ENCODE assay signal across 18 cellular contexts in genomic region chr17:8563981-8564602, GRCh38.
DNase-seq lines count a peak whose midpoint lies in the region; ATAC-seq, FAIRE-seq and TF ChIP-seq lines count a peak whose summit lies in the region.
"Had no signal": no experiment of that assay in that cellular context is flagged by ENCODE, and none has a peak within 500 bp of the region (broad histone marks: within the 10 kb centered on the region; RNA-seq: fewer than 3 reads in every experiment).

No MANE protein-coding gene starts in this region.

- H3K4me3 ChIP-seq in adipocyte (ENCODE audit: low read length) (no peak overlapping the region), fibroblast of mammary gland (ENCODE audit: control insufficient read depth, low read depth, low read length) (no peak overlapping the region), smooth muscle cell (no peak overlapping the region), heart left ventricle (no peak overlapping the region)

- peak overlapping the region; percentile 34 for H3K4me2 ChIP-seq in smooth muscle cell

- H3K36me3 ChIP-seq in adipocyte (ENCODE audit: control insufficient read depth, insufficient read depth, low read length, severe bottlenecking) = peaks cover 3% of the 10 kb centered on the region
- H3K36me3 ChIP-seq in smooth muscle cell (ENCODE audit: low read depth) = peaks cover 4% of the 10 kb centered on the region
- peaks cover 0 to 79% (median 12%) of the 10 kb centered on the region in 9 donors for H3K36me3 ChIP-seq in heart left ventricle
- H3K36me3 ChIP-seq: neutrophil had no signal

- TF ChIP-seq CTCF in D721Med (IDR thresholded peaks at IDR 0.05; ENCODE audit: insufficient read depth, missing control alignments) (no peak), fibroblast of mammary gland (conservative IDR thresholded peaks at IDR 0.05; ENCODE audit: control insufficient read depth, insufficient read depth, low read depth, low read length) (no peak), smooth muscle cell (IDR thresholded peaks at IDR 0.05; ENCODE audit: borderline replicate concordance, insufficient read depth, poor library complexity, severe bottlenecking) (no peak), heart left ventricle (IDR thresholded peaks at IDR 0.05) (no peak)

- no peak for TF ChIP-seq POLR2A in heart left ventricle (IDR thresholded peaks at IDR 0.05)

- H3F3A ChIP-seq in smooth muscle cell (ENCODE audit: low read depth) = peaks cover 3% of the 10 kb centered on the region

- FAIRE-seq in D721Med (lab: Jason Lieb, UNC) = peak; percentile 38
- FAIRE-seq: H1 had no signal

- H3K9ac ChIP-seq in adipocyte (ENCODE audit: low read length) (no peak overlapping the region), smooth muscle cell (ENCODE audit: low read depth) (no peak overlapping the region)

- peaks cover 13% of the 10 kb centered on the region for H4K20me1 ChIP-seq in smooth muscle cell (ENCODE audit: low read depth)

- ATAC-seq in GM19455 (IDR thresholded peaks at IDR 0.05; ENCODE audit: unreplicated experiment) = no peak
- no peak for ATAC-seq in heart left ventricle
- ATAC-seq: activated naive CD8-positive, alpha-beta T cell treated with anti-CD3 and anti-CD28 coated beads, Interleukin-2, amount 50 U/mL, for 24 hours; effector memory CD8-positive, alpha-beta T cell; left lobe of liver had no signal

- H2AFZ ChIP-seq in smooth muscle cell (ENCODE audit: low read depth) = no peak overlapping the region

- H3K27ac ChIP-seq in smooth muscle cell (ENCODE audit: low read depth) (peak overlapping the region; percentile 34), heart left ventricle (no peak overlapping the region)
- H3K27ac ChIP-seq: neutrophil had no signal

- H3K9me3 ChIP-seq in adipocyte (ENCODE audit: control insufficient read depth, low read length) (no peaks in the 10 kb centered on the region), smooth muscle cell (replicated peaks; ENCODE audit: low read depth) (no peaks in the 10 kb centered on the region), heart left ventricle (no peaks in the 10 kb centered on the region)
- H3K9me3 ChIP-seq: neutrophil had no signal

- DNase-seq in D721Med (ENCODE audit: insufficient read length, low spot score) (no peak), adipocyte (ENCODE audit: low read depth) (peak; percentile 86), fibroblast of mammary gland (ENCODE audit: low read depth) (peak; percentile 62), smooth muscle cell (lab: John Stamatoyannopoulos, UW; ENCODE audit: unreplicated experiment) (no peak), NCI-H524 treated with DMSO at 0.1 percent for 48 hours (lab: John Stamatoyannopoulos, UW) (no peak), heart left ventricle (no peak), GM19240 (ENCODE audit: insufficient read length, low spot score) (no peak)
- DNase-seq: activated naive CD8-positive, alpha-beta T cell treated with anti-CD3 and anti-CD28 coated beads, Interleukin-2, amount 50 U/mL, for 24 hours; AML-193; DND-41; effector memory CD8-positive, alpha-beta T cell; NCI-H2081; stimulated activated CD4-positive, alpha-beta T cell treated with anti-CD3 and anti-CD28 coated beads, Interleukin-12 subunit alpha, Interleukin-12 subunit beta, amount 100 ng/mL, for 4 hours; substantia nigra had no signal

- H3K4me1 ChIP-seq in adipocyte (ENCODE audit: control insufficient read depth, insufficient read depth, low read length) (no peaks in the 10 kb centered on the region), smooth muscle cell (ENCODE audit: low read depth) (peaks cover 19% of the 10 kb centered on the region), heart left ventricle (no peaks in the 10 kb centered on the region)

- peaks cover 6% of the 10 kb centered on the region for H3K79me2 ChIP-seq in smooth muscle cell (ENCODE audit: low read depth)

- intact Hi-C loops in heart left ventricle (cut with DNase I) = no loop called here

- H3K27me3 ChIP-seq in adipocyte (replicated peaks; ENCODE audit: control insufficient read depth, insufficient read depth, low read length) (no peaks in the 10 kb centered on the region), smooth muscle cell (ENCODE audit: low read depth) (no peaks in the 10 kb centered on the region), heart left ventricle (no peaks in the 10 kb centered on the region)
- H3K27me3 ChIP-seq: neutrophil had no signal

- WGBS in smooth muscle cell (ENCODE audit: low lambda C conversion rate) = 41% methylated on average over 7 of the region's 7 CpGs
- 72 to 77% (median 76%) methylated on average over 7 of the region's 7 CpGs for WGBS in heart left ventricle, 4 donors

Comparison
In these comparisons a context has a peak if more than half of its experiments do, and no peak if none do; other contexts are left out.
1. DNase-seq: peak in adipocyte (single experiment) and fibroblast of mammary gland (single experiment); none in D721Med (single experiment), smooth muscle cell (single experiment), NCI-H524 treated with DMSO at 0.1 percent for 48 hours (single experiment), heart left ventricle (0 of 5) and GM19240 (single experiment).